Comparison of ENCODE assay signal across 9 cellular contexts in genomic region chr17:77409282-77410161, GRCh38.
DNase-seq lines count a peak whose midpoint lies in the region; ATAC-seq and TF ChIP-seq lines count a peak whose summit lies in the region.
"Had no signal": no experiment of that assay in that cellular context is flagged by ENCODE, and none has a peak within 500 bp of the region (broad histone marks: within the 10 kb centered on the region; RNA-seq: fewer than 3 reads in every experiment).

No MANE protein-coding gene starts in this region.

- ATAC-seq in memory B cell (ENCODE audit: low read depth) (peak; percentile 12), GM18873 (IDR thresholded peaks at IDR 0.05; ENCODE audit: low FRiP score, unreplicated experiment) (no peak)

- H3K9me3 ChIP-seq in transverse colon, result no peaks in the 10 kb centered on the region

- no peak for TF ChIP-seq CTCF in cardiac fibroblast (IDR thresholded peaks at IDR 0.05; ENCODE audit: low read depth, low read length)
- TF ChIP-seq CTCF in transverse colon (IDR thresholded peaks at IDR 0.05), result no peak

- no peaks in the 10 kb centered on the region for H3K27me3 Mint-ChIP-seq in memory B cell

- H3K4me1 Mint-ChIP-seq in memory B cell, result peaks cover 46% of the 10 kb centered on the region

- peak; percentile 45 for TF ChIP-seq EP300 in transverse colon (IDR thresholded peaks at IDR 0.05; ENCODE audit: low read depth)

- 20 to 56% methylated on average over 1 to 34 of the region's 34 CpGs for WGBS in transverse colon (ENCODE audit: low coverage in 1 of 2), 2 donors

- no peaks in the 10 kb centered on the region for H3K9me3 Mint-ChIP-seq in memory B cell

- no peaks in the 10 kb centered on the region for H3K27me3 ChIP-seq in transverse colon

- in situ Hi-C loops in transverse colon (cut with MboI; ENCODE audit: low pct_ligation_motif_present in 1 of 4, low pct_unique_long_range_greater_than_20kb in 1 of 4, low sequenced_read_pairs in 3 of 4), result no loop called here

- H3K4me1 ChIP-seq in transverse colon, result peaks cover 45 to 63% (median 60%) of the 10 kb centered on the region in 4 donors

- DNase-seq in DMS 273 (lab: John Stamatoyannopoulos, UW; ENCODE audit: unreplicated experiment) (peak; percentile 84), DMS 273 treated with DMSO at 0.1 percent for 48 hours (lab: John Stamatoyannopoulos, UW) (no peak), cardiac fibroblast (ENCODE audit: low read depth in 2 of 2) (peak; percentile 70 to 73), memory B cell (ENCODE audit: low spot score in 2 of 2) (no peak), transverse colon (peak; percentile 69), COLO668 (lab: John Stamatoyannopoulos, UW; ENCODE audit: unreplicated experiment) (no peak)
- DNase-seq in stimulated activated CD8-positive, alpha-beta memory T cell treated with anti-CD3 and anti-CD28 coated beads, Interleukin-4, amount 100 ng/mL, for 48 hours, result no peak

- no peak overlapping the region for H3K27ac Mint-ChIP-seq in memory B cell

- TF ChIP-seq POLR2A in transverse colon (IDR thresholded peaks at IDR 0.05), result no peak

- peaks cover 4% of the 10 kb centered on the region for H3K36me3 Mint-ChIP-seq in memory B cell

- H3K36me3 ChIP-seq in transverse colon, result no peaks in the 10 kb centered on the region

- no peak overlapping the region for H3K4me3 ChIP-seq in cardiac fibroblast (replicated peaks in 1 of 2; ENCODE audit: low read depth in 2 of 2, low read length in 2 of 2)
- H3K4me3 ChIP-seq in transverse colon, result peak overlapping the region in 2 of 4 donors; percentile 4 to 9

- intact Hi-C loops in transverse colon (cut with DNase I; ENCODE audit: low total_unique reads), result no loop called here

- peak overlapping the region; percentile 81 to 94 (median 91) for H3K27ac ChIP-seq in transverse colon
- H3K27ac ChIP-seq: 22Rv1 had no signal

- peak overlapping the region; percentile 42 for H3K4me3 Mint-ChIP-seq in memory B cell

Comparison
In these comparisons a context has a peak if more than half of its experiments do, and no peak if none do; other contexts are left out.
1. DNase-seq: peak in DMS 273 (single experiment), cardiac fibroblast (2 of 2) and transverse colon (single experiment); none in DMS 273 treated with DMSO at 0.1 percent for 48 hours (single experiment), memory B cell (0 of 2), stimulated activated CD8-positive, alpha-beta memory T cell treated with anti-CD3 and anti-CD28 coated beads, Interleukin-4, amount 100 ng/mL, for 48 hours (single experiment) and COLO668 (single experiment).